Comparison of ENCODE assay signal across 25 cellular contexts in genomic region chr6:163720460-163721235, GRCh38.
"Had no signal": no experiment of that assay in that cellular context is flagged by ENCODE, and none has a peak within 500 bp of the region (broad histone marks: within the 10 kb centered on the region; RNA-seq: fewer than 3 reads in every experiment).

No MANE protein-coding gene starts in this region.

- H3K27ac Mint-ChIP-seq: activated B cell treated with CpG ODN at 0.5 μM for 24 hours; activated CD4-positive, alpha-beta T cell treated with anti-CD3 and anti-CD28 coated beads, Interleukin-2, amount 10 ng/mL, durations not matched to agents 24 days and 14 days; activated CD8-positive, alpha-beta memory T cell treated with anti-CD3 and anti-CD28 coated beads, Interleukin-2, amount 10 ng/mL, durations not matched to agents 7 days and 5 days; activated naive CD4-positive, alpha-beta T cell treated with anti-CD3 and anti-CD28 coated beads, Interleukin-2, amount 50 U/mL, for 24 hours; activated T-cell treated with anti-CD3 and anti-CD28 coated beads, Interleukin-2, amount 50 U/mL, for 24 hours; activated T-helper 1 cell treated with anti-CD3 and anti-CD28 coated beads, Interleukin-12 subunit alpha, Interleukin-12 subunit beta, Interleukin-2, Interleukin-4 antibody, amounts not matched to agents 30 ng/mL and 10 ng/mL and 1 ng/mL, durations not matched to agents 14 hours and 24 hours and 36 hours; T-helper 1 cell treated with Interleukin-12 subunit alpha and Interleukin-12 subunit beta and Interleukin-4 antibody, amounts not matched to agents 30 μg/mL and 1 μg/mL, for 36 hours had no signal

- H3K4me3 ChIP-seq: ascending aorta, cardiac muscle cell, Peyer's patch, SJSA1 had no signal

- H3K4me3 Mint-ChIP-seq: activated B cell treated with CpG ODN at 0.5 μM for 24 hours; activated CD4-positive, alpha-beta T cell treated with anti-CD3 and anti-CD28 coated beads, Interleukin-2, amount 10 ng/mL, durations not matched to agents 24 days and 14 days; activated CD8-positive, alpha-beta memory T cell treated with anti-CD3 and anti-CD28 coated beads, Interleukin-2, amount 10 ng/mL, durations not matched to agents 7 days and 5 days; activated naive CD4-positive, alpha-beta T cell treated with anti-CD3 and anti-CD28 coated beads, Interleukin-2, amount 50 U/mL, for 24 hours; activated T-cell treated with anti-CD3 and anti-CD28 coated beads, Interleukin-2, amount 50 U/mL, for 24 hours; activated T-helper 1 cell treated with anti-CD3 and anti-CD28 coated beads, Interleukin-12 subunit alpha, Interleukin-12 subunit beta, Interleukin-2, Interleukin-4 antibody, amounts not matched to agents 30 ng/mL and 10 ng/mL and 1 ng/mL, durations not matched to agents 14 hours and 24 hours and 36 hours; T-helper 1 cell treated with Interleukin-12 subunit alpha and Interleukin-12 subunit beta and Interleukin-4 antibody, amounts not matched to agents 30 μg/mL and 1 μg/mL, for 36 hours had no signal

- H3K9me3 Mint-ChIP-seq: activated B cell treated with CpG ODN at 0.5 μM for 24 hours; activated CD4-positive, alpha-beta T cell treated with anti-CD3 and anti-CD28 coated beads, Interleukin-2, amount 10 ng/mL, durations not matched to agents 24 days and 14 days; activated naive CD4-positive, alpha-beta T cell treated with anti-CD3 and anti-CD28 coated beads, Interleukin-2, amount 50 U/mL, for 24 hours; activated T-cell treated with anti-CD3 and anti-CD28 coated beads, Interleukin-2, amount 50 U/mL, for 24 hours; activated T-helper 1 cell treated with anti-CD3 and anti-CD28 coated beads, Interleukin-12 subunit alpha, Interleukin-12 subunit beta, Interleukin-2, Interleukin-4 antibody, amounts not matched to agents 30 ng/mL and 10 ng/mL and 1 ng/mL, durations not matched to agents 14 hours and 24 hours and 36 hours; T-helper 1 cell treated with Interleukin-12 subunit alpha and Interleukin-12 subunit beta and Interleukin-4 antibody, amounts not matched to agents 30 μg/mL and 1 μg/mL, for 36 hours had no signal

- H3K27ac ChIP-seq: ascending aorta, brain microvascular endothelial cell, cardiac muscle cell, Peyer's patch, RWPE1, SJSA1 had no signal

- H3K4me1 ChIP-seq: ascending aorta, Peyer's patch, SJSA1 had no signal

- H3K9me3 ChIP-seq: ascending aorta, Peyer's patch, SJSA1 had no signal

- H3K27me3 ChIP-seq: ascending aorta, brain microvascular endothelial cell, cardiac muscle cell, Peyer's patch, SJSA1 had no signal

- DNase-seq: activated B cell treated with CpG ODN at 0.5 μM for 24 hours; activated CD4-positive, alpha-beta T cell treated with anti-CD3 and anti-CD28 coated beads for 1 hour; activated CD4-positive, alpha-beta T cell treated with anti-CD3 and anti-CD28 coated beads, Interleukin-2, amount 10 ng/mL, durations not matched to agents 24 days and 14 days; activated CD4-positive, alpha-beta T cell treated with anti-CD3 and anti-CD28 coated beads, Interleukin-2, amount 50 U/mL, for 48 hours; activated CD8-positive, alpha-beta memory T cell treated with anti-CD3 and anti-CD28 coated beads, Interleukin-2, amount 10 ng/mL, durations not matched to agents 7 days and 5 days; activated effector memory CD4-positive, alpha-beta T cell treated with Interleukin-2 at 50 U/mL for 16 hours; activated naive CD4-positive, alpha-beta T cell; activated T-cell treated with anti-CD3 and anti-CD28 coated beads, Interleukin-2, amount 50 U/mL, for 24 hours; amniotic stem cell; brain microvascular endothelial cell; KG1; NCI-H1930; NCI-H2171; NCI-H2227 treated with DMSO at 0.1 percent for 48 hours; NCI-H446 treated with DMSO at 0.1 percent for 48 hours; NCI-H524 treated with DMSO at 0.1 percent for 48 hours; Peyer's patch; SHP77 had no signal

- H3K36me3 Mint-ChIP-seq: activated CD8-positive, alpha-beta memory T cell treated with anti-CD3 and anti-CD28 coated beads, Interleukin-2, amount 10 ng/mL, durations not matched to agents 7 days and 5 days; activated naive CD4-positive, alpha-beta T cell treated with anti-CD3 and anti-CD28 coated beads, Interleukin-2, amount 50 U/mL, for 24 hours had no signal

- ATAC-seq: activated CD8-positive, alpha-beta memory T cell treated with anti-CD3 and anti-CD28 coated beads, Interleukin-2, amount 10 ng/mL, durations not matched to agents 7 days and 5 days had no signal

- H3K4me1 Mint-ChIP-seq: activated CD4-positive, alpha-beta T cell treated with anti-CD3 and anti-CD28 coated beads, Interleukin-2, amount 10 ng/mL, durations not matched to agents 24 days and 14 days; activated CD8-positive, alpha-beta memory T cell treated with anti-CD3 and anti-CD28 coated beads, Interleukin-2, amount 10 ng/mL, durations not matched to agents 7 days and 5 days; activated naive CD4-positive, alpha-beta T cell treated with anti-CD3 and anti-CD28 coated beads, Interleukin-2, amount 50 U/mL, for 24 hours had no signal

- H3K36me3 ChIP-seq: ascending aorta, brain microvascular endothelial cell, cardiac muscle cell, Peyer's patch, SJSA1 had no signal

- H3K27me3 Mint-ChIP-seq: activated B cell treated with CpG ODN at 0.5 μM for 24 hours; activated CD4-positive, alpha-beta T cell treated with anti-CD3 and anti-CD28 coated beads, Interleukin-2, amount 10 ng/mL, durations not matched to agents 24 days and 14 days; activated T-cell treated with anti-CD3 and anti-CD28 coated beads, Interleukin-2, amount 50 U/mL, for 24 hours had no signal
